In genomic region chr15:29682781-29683180, GRCh38 we compare ENCODE assay signal across 1 cellular context.
TF ChIP-seq lines count a peak whose summit lies in the region.

No MANE protein-coding gene starts in this region.

TF ChIP-seq in HepG2, 621 proteins besides CTCF, POLR2A, EP300 and RAD21:
- TF ChIP-seq ZBTB44 (CRISPR knock-in tag; IDR thresholded peaks at IDR 0.05) (no peak), HMGA1 (CRISPR knock-in tag; conservative IDR thresholded peaks at IDR 0.05) (no peak), ZNF704 (CRISPR knock-in tag; IDR thresholded peaks at IDR 0.05; ENCODE audit: borderline replicate concordance) (no peak), SNRNP70 (IDR thresholded peaks at IDR 0.05; ENCODE audit: low read depth, low read length) (no peak), BRD4 (CRISPR knock-in tag; IDR thresholded peaks at IDR 0.05) (no peak), ARID5B (CRISPR knock-in tag; IDR thresholded peaks at IDR 0.05) (no peak), LBX2 (CRISPR knock-in tag; IDR thresholded peaks at IDR 0.05; ENCODE audit: borderline replicate concordance) (no peak)
